Comparison of ENCODE assay signal across 9 cellular contexts in genomic region chr1:9651220-9651564, GRCh38. TPM values are rescaled to one million over a fixed set of nuclear protein-coding genes. Genes with fewer than 3 reads are reported as not detected.
DNase-seq lines count a peak whose midpoint lies in the region; ATAC-seq, FAIRE-seq and TF ChIP-seq lines count a peak whose summit lies in the region.
"Had no signal": no experiment of that assay in that cellular context is flagged by ENCODE, and none has a peak within 500 bp of the region (broad histone marks: within the 10 kb centered on the region; RNA-seq: fewer than 3 reads in every experiment).

No MANE protein-coding gene starts in this region.

- H3K4me3 ChIP-seq in A549, result peak overlapping the region; percentile 47; the same call in 2 of the 3 replicates
- H3K4me3 ChIP-seq in HEK293 (ENCODE audit: low read depth, low read length), result no peak overlapping the region
- peak overlapping the region; percentile 39 to 63 for H3K4me3 ChIP-seq in mucosa of rectum (ENCODE audit: low read length in 2 of 2)

- peaks cover 5% of the 10 kb centered on the region for H3K4me1 Mint-ChIP-seq in brain

- H3K27me3 Mint-ChIP-seq in brain, result peaks cover 70% of the 10 kb centered on the region

- DNase-seq in A549 (ENCODE audit: low read depth in 1 of 2, low spot score in 1 of 2) (no peak), NCI-H1694 treated with DMSO at 0.1 percent for 48 hours (lab: John Stamatoyannopoulos, UW) (no peak), superior temporal gyrus (ENCODE audit: extremely low spot score) (no peak)
- DNase-seq: SHP77 had no signal

- no peaks in the 10 kb centered on the region for H3K9me3 Mint-ChIP-seq in brain

- FAIRE-seq in A549 (lab: Jason Lieb, UNC), result no peak

- no peak for TF ChIP-seq EP300 in A549 (IDR thresholded peaks at IDR 0.05)

- peaks cover 6 to 10% of the 10 kb centered on the region in 2 donors for H3K27me3 ChIP-seq in mucosa of rectum (ENCODE audit: control insufficient read depth in 2 of 2, insufficient read depth in 2 of 2, low read length in 2 of 2)

- ATAC-seq in A549, result no peak
- ATAC-seq in GM21825 (IDR thresholded peaks at IDR 0.05; ENCODE audit: unreplicated experiment), result no peak
- ATAC-seq in GM18907 (IDR thresholded peaks at IDR 0.05; ENCODE audit: unreplicated experiment), result no peak

- POLR2A ChIA-PET in A549 (lab: Yijun Ruan, JAX), result interaction anchor here (0.7 kb wide), 1 partner anchor 1300 kb away, joined by 3 read pairs; no protein-coding TSS in a partner anchor
- POLR2A ChIA-PET in HEK293 (lab: Yijun Ruan, JAX), result no interaction called here

- 50% methylated on average over 10 of the region's 10 CpGs for WGBS in A549 (ENCODE audit: missing lambda C conversion rate)

- H3K4me2 ChIP-seq in A549, result peak overlapping the region; percentile 96

- TF ChIP-seq RAD21 in A549 (conservative IDR thresholded peaks at IDR 0.05 in 1 of 2, IDR thresholded peaks at IDR 0.05 in 1 of 2), result no peak

- TF ChIP-seq POLR2A in A549 (IDR thresholded peaks at IDR 0.05; ENCODE audit: low read length), result no peak

- H3K36me3 ChIP-seq in HEK293 (ENCODE audit: control insufficient read depth in 2 of 2, insufficient read depth in 1 of 2, low read length in 2 of 2) (no peaks in the 10 kb centered on the region), mucosa of rectum (ENCODE audit: control insufficient read depth in 2 of 2, insufficient read depth in 2 of 2, low read length in 2 of 2) (no peaks in the 10 kb centered on the region)

- H3K9ac ChIP-seq in mucosa of rectum (ENCODE audit: low read depth in 1 of 2, low read length in 2 of 2), result no peak overlapping the region

- H3K9me3 ChIP-seq in A549 (no peaks in the 10 kb centered on the region), HEK293 (ENCODE audit: control insufficient read depth, insufficient read depth, low read depth, low read length) (no peaks in the 10 kb centered on the region), mucosa of rectum (ENCODE audit: control insufficient read depth in 2 of 2, low read length in 2 of 2) (no peaks in the 10 kb centered on the region)

- H3K27ac Mint-ChIP-seq in brain, result peak overlapping the region in 1 of 5 experiments; percentile 68

- TF ChIP-seq CTCF in A549 (IDR thresholded peaks at IDR 0.05) (no peak), HEK293 (tag by site-specific recombination; IDR thresholded peaks at IDR 0.05) (no peak), brain (conservative IDR thresholded peaks at IDR 0.05) (no peak)

- H3K36me3 Mint-ChIP-seq in brain, result no peaks in the 10 kb centered on the region

- H3K4me3 Mint-ChIP-seq in brain, result peak overlapping the region; percentile 65 to 88 (median 85)

- H3K4me1 ChIP-seq in A549, result no peaks in the 10 kb centered on the region
- 0 out of 2 replicates have a peak, but pooled peaks cover 2% of the 10 kb centered on the region for H3K4me1 ChIP-seq in HEK293 (ENCODE audit: control insufficient read depth, insufficient read depth, low read length)
- no peaks in the 10 kb centered on the region for H3K4me1 ChIP-seq in mucosa of rectum (ENCODE audit: control insufficient read depth in 2 of 2, insufficient read depth in 2 of 2, low read length in 2 of 2)

- H3K27ac ChIP-seq in A549 (no peak overlapping the region), HEK293 (ENCODE audit: extremely low read depth, low read depth, low read length) (no peak overlapping the region), mucosa of rectum (ENCODE audit: low read depth in 2 of 2, low read length in 2 of 2) (peak overlapping the region in 1 of 2 donors; percentile 38)

- CTCF ChIA-PET in A549 (lab: Yijun Ruan, JAX) (interaction anchor here (0.6 to 3.0 kb wide), 3 partner anchors 16 to 123 kb away, joined by 3 to 8 read pairs (median 8); no protein-coding TSS in a partner anchor), HEK293 (lab: Yijun Ruan, JAX) (interaction anchor here (2.5 kb wide), 1 partner anchor 23 kb away, joined by 9 read pairs; no protein-coding TSS in a partner anchor)

TF ChIP-seq in A549, 52 proteins besides CTCF, POLR2A, EP300 and RAD21:
- TF ChIP-seq CBX8 (IDR thresholded peaks at IDR 0.05) (peak; percentile 67; the same call in 1 of the 2 replicates), CBX2 (IDR thresholded peaks at IDR 0.05; ENCODE audit: borderline replicate concordance, low read depth) (no peak)

TF ChIP-seq in HEK293, 187 proteins besides CTCF, POLR2A, EP300 and RAD21:
- TF ChIP-seq ZNF202 (tag by site-specific recombination; IDR thresholded peaks at IDR 0.05; ENCODE audit: borderline replicate concordance) (no peak), ZIC2 (tag by site-specific recombination; IDR thresholded peaks at IDR 0.05) (no peak), ZBTB6 (tag by site-specific recombination; IDR thresholded peaks at IDR 0.05) (no peak), ZNF2 (tag by site-specific recombination; IDR thresholded peaks at IDR 0.05) (no peak), ZFP3 (tag by site-specific recombination; IDR thresholded peaks at IDR 0.05; ENCODE audit: low read depth) (no peak), ZSCAN16 (tag by site-specific recombination; IDR thresholded peaks at IDR 0.05) (no peak), ZNF335 (tag by site-specific recombination; conservative IDR thresholded peaks at IDR 0.05) (peak; percentile 78), YY1 (tag by site-specific recombination; IDR thresholded peaks at IDR 0.05) (no peak)
TF ChIP-seq in HEK293: peak in this region for 1.

RNA-seq across cellular contexts. Expression of gene PIK3CD, which starts 0.3 kb away (rescaled TPM):
- 2.4 and 2.5 TPM in 2 replicates for polyA plus RNA-seq in A549 (2011; rRNA removed)
- 3.1 and 4.1 TPM in 2 replicates for polyA plus RNA-seq in A549 (2012; cell fraction: cytosol; rRNA removed)
- polyA plus RNA-seq in A549 (2012; cell fraction: nucleus; rRNA removed), result 5.5 and 8.8 TPM in 2 replicates
- 3.2 to 3.6 TPM (median 3.5 TPM) in 3 replicates for polyA plus RNA-seq in A549 (2017; fragmentation: RNase III; extraction: RNeasy Plus Mini Kit Qiagen cat#74134 plus additional on column Dnase treatment)
- 5.5 and 6.0 TPM in 2 replicates for polyA minus RNA-seq in A549 (2011; rRNA and poly(A)+ RNA removed)
- 16.3 TPM for polyA plus RNA-seq in brain (ENCODE audit: insufficient read depth, low read depth, low replicate concordance)
